11 cellular contexts compared by ENCODE assay signal in genomic region chr2:109333414-109334194, GRCh38.
DNase-seq lines count a peak whose midpoint lies in the region; ATAC-seq, FAIRE-seq and TF ChIP-seq lines count a peak whose summit lies in the region.
"Had no signal": no experiment of that assay in that cellular context is flagged by ENCODE, and none has a peak within 500 bp of the region (broad histone marks: within the 10 kb centered on the region; RNA-seq: fewer than 3 reads in every experiment).

No MANE protein-coding gene starts in this region.

- peak; percentile 54 for TF ChIP-seq CTCF in endothelial cell (IDR thresholded peaks at IDR 0.05; ENCODE audit: unreplicated experiment)
- TF ChIP-seq CTCF in osteocyte (IDR thresholded peaks at IDR 0.05): peak; percentile 31

- H3K27me3 Mint-ChIP-seq in endothelial cell (ENCODE audit: unreplicated experiment) (peaks cover 3% of the 10 kb centered on the region), osteocyte (ENCODE audit: unreplicated experiment) (no peaks in the 10 kb centered on the region)

- no peak for DNase-seq in GM12891 (ENCODE audit: insufficient read length, low spot score)
- DNase-seq in RKO (ENCODE audit: low spot score): peak; percentile 35
- DNase-seq in endothelial cell (ENCODE audit: low spot score): peak; percentile 38
- no peak for DNase-seq in osteocyte (ENCODE audit: extremely low spot score, unreplicated experiment)
- no peak for DNase-seq in activated CD4-positive, alpha-beta T cell treated with anti-CD3 and anti-CD28 coated beads, Interleukin-2, amount 50 U/mL, for 48 hours
- no peak for DNase-seq in stimulated activated effector memory CD8-positive, alpha-beta T cell treated with anti-CD3 and anti-CD28 coated beads, Interleukin-12 subunit alpha, Interleukin-12 subunit beta, amount 100 ng/mL, for 72 hours (ENCODE audit: low spot score in 2 of 2)
- DNase-seq: gastrocnemius medialis, GOT3, NCI-H774 had no signal

- TF ChIP-seq POLR2A in GM12891 (IDR thresholded peaks at IDR 0.05; ENCODE audit: low read depth, low read length) (no peak), GM18505 (IDR thresholded peaks at IDR 0.05; ENCODE audit: borderline replicate concordance, extremely low read depth, insufficient read depth, insufficient read length) (no peak)

- H3K9me3 Mint-ChIP-seq in endothelial cell (ENCODE audit: unreplicated experiment) (no peaks in the 10 kb centered on the region), osteocyte (ENCODE audit: unreplicated experiment) (no peaks in the 10 kb centered on the region)
- H3K9me3 Mint-ChIP-seq in stimulated activated effector memory CD8-positive, alpha-beta T cell treated with anti-CD3 and anti-CD28 coated beads, Interleukin-12 subunit alpha, Interleukin-12 subunit beta, amount 100 ng/mL, for 72 hours: no peaks in the 10 kb centered on the region

- ATAC-seq in GM18505 (IDR thresholded peaks at IDR 0.05; ENCODE audit: unreplicated experiment) (no peak), HG02588 (IDR thresholded peaks at IDR 0.05; ENCODE audit: unreplicated experiment) (no peak)
- ATAC-seq in stimulated activated effector memory CD8-positive, alpha-beta T cell treated with anti-CD3 and anti-CD28 coated beads, Interleukin-12 subunit alpha, Interleukin-12 subunit beta, amount 100 ng/mL, for 72 hours: no peak
- ATAC-seq: gastrocnemius medialis had no signal

- peak overlapping the region; percentile 87 for H3K27ac Mint-ChIP-seq in endothelial cell (ENCODE audit: unreplicated experiment)
- peak overlapping the region; percentile 98 for H3K27ac Mint-ChIP-seq in osteocyte (ENCODE audit: unreplicated experiment)
- no peak overlapping the region for H3K27ac Mint-ChIP-seq in stimulated activated effector memory CD8-positive, alpha-beta T cell treated with anti-CD3 and anti-CD28 coated beads, Interleukin-12 subunit alpha, Interleukin-12 subunit beta, amount 100 ng/mL, for 72 hours

- H3K36me3 Mint-ChIP-seq in endothelial cell (ENCODE audit: low read depth, unreplicated experiment) (no peaks in the 10 kb centered on the region), osteocyte (ENCODE audit: unreplicated experiment) (peaks cover 7% of the 10 kb centered on the region)
- no peaks in the 10 kb centered on the region for H3K36me3 Mint-ChIP-seq in stimulated activated effector memory CD8-positive, alpha-beta T cell treated with anti-CD3 and anti-CD28 coated beads, Interleukin-12 subunit alpha, Interleukin-12 subunit beta, amount 100 ng/mL, for 72 hours

- peaks cover 45% of the 10 kb centered on the region for H3K4me1 Mint-ChIP-seq in endothelial cell (ENCODE audit: unreplicated experiment)
- H3K4me1 Mint-ChIP-seq in osteocyte (ENCODE audit: unreplicated experiment): peaks cover 94% of the 10 kb centered on the region
- peaks cover 26% of the 10 kb centered on the region for H3K4me1 Mint-ChIP-seq in stimulated activated effector memory CD8-positive, alpha-beta T cell treated with anti-CD3 and anti-CD28 coated beads, Interleukin-12 subunit alpha, Interleukin-12 subunit beta, amount 100 ng/mL, for 72 hours

- H3K4me3 Mint-ChIP-seq in endothelial cell (ENCODE audit: unreplicated experiment) (no peak overlapping the region), osteocyte (ENCODE audit: unreplicated experiment) (no peak overlapping the region)
- H3K4me3 Mint-ChIP-seq in stimulated activated effector memory CD8-positive, alpha-beta T cell treated with anti-CD3 and anti-CD28 coated beads, Interleukin-12 subunit alpha, Interleukin-12 subunit beta, amount 100 ng/mL, for 72 hours: no peak overlapping the region

- FAIRE-seq in GM12891 (lab: Jason Lieb, UNC): no peak

TF ChIP-seq in GM12891, 5 proteins besides CTCF, POLR2A, EP300 and RAD21:
- TF ChIP-seq SPI1 (IDR thresholded peaks at IDR 0.05; ENCODE audit: low read depth, low read length) (peak; percentile 76), POU2F2 (IDR thresholded peaks at IDR 0.05; ENCODE audit: low read depth, low read length) (no peak)

Comparison
In these comparisons a context has a peak if more than half of its experiments do, and no peak if none do; other contexts are left out.
1. DNase-seq: peak in RKO (single experiment) and endothelial cell (single experiment); none in GM12891 (single experiment), osteocyte (single experiment), activated CD4-positive, alpha-beta T cell treated with anti-CD3 and anti-CD28 coated beads, Interleukin-2, amount 50 U/mL, for 48 hours (0 of 2) and stimulated activated effector memory CD8-positive, alpha-beta T cell treated with anti-CD3 and anti-CD28 coated beads, Interleukin-12 subunit alpha, Interleukin-12 subunit beta, amount 100 ng/mL, for 72 hours (0 of 2).